ENCODE assay signal across 24 cellular contexts in the genomic region with DNA sequence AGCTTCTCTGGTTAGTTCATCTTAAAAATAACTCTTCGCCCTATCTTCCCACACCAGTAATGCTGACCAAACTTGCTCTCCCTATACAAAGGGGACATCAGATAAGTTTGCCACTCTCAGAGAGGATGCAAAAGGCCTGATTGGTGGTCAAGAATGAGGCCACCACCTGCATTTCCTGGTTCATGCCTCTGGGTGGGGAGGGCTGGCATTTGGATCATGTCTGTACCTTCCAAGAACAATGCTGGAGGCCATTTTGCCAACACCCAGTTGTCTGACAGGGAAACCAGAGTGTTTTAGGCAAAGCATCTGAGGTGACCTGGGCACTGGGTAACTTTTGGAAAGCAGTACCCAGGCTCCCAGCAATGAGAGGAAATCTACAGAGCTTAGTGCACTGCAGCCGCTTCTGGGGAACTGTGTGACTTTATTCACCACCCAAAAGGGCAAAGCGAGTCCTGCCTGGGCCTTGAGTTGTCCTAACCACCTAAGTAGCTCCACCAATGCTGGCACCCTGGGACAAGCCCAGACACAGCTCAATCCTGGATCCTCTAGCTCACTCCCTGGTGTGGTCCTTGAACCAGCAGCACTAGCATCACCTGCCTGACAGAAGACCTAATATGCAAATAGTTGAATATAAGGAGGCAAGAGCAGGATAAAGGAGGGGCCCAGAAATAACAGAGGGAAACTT. TPM values are rescaled to one million over a fixed set of nuclear protein-coding genes. Genes with fewer than 3 reads are reported as not detected.
DNase-seq lines count a peak whose midpoint lies in the region; ATAC-seq and TF ChIP-seq lines count a peak whose summit lies in the region.
"Had no signal": no experiment of that assay in that cellular context is flagged by ENCODE, and none has a peak within 500 bp of the region (broad histone marks: within the 10 kb centered on the region; RNA-seq: fewer than 3 reads in every experiment).

No MANE protein-coding gene starts in this region.

- H3K36me3 Mint-ChIP-seq in endodermal cell (ENCODE audit: low read depth) (peaks cover 36% of the 10 kb centered on the region), osteocyte (ENCODE audit: unreplicated experiment) (no peaks in the 10 kb centered on the region)
- H3K36me3 Mint-ChIP-seq: CD8-positive, alpha-beta memory T cell had no signal

- no peak overlapping the region for H3K27ac Mint-ChIP-seq in endodermal cell
- no peak overlapping the region for H3K27ac Mint-ChIP-seq in osteocyte (ENCODE audit: unreplicated experiment)
- H3K27ac Mint-ChIP-seq: IgD-negative memory B cell had no signal

- WGBS in endodermal cell (ENCODE audit: insufficient coverage in 1 of 2, insufficient read length in 1 of 2), 2 experiments: 83 to 92% methylated on average over 3 of the region's 3 CpGs

- H3K4me3 ChIP-seq in endodermal cell (ENCODE audit: low read length): no peak overlapping the region
- no peak overlapping the region for H3K4me3 ChIP-seq in vagina
- H3K4me3 ChIP-seq: SJSA1 had no signal

- no peak overlapping the region for H3K4me3 Mint-ChIP-seq in endodermal cell
- no peak overlapping the region for H3K4me3 Mint-ChIP-seq in osteocyte (ENCODE audit: unreplicated experiment)
- H3K4me3 Mint-ChIP-seq: CD8-positive, alpha-beta memory T cell; IgD-negative memory B cell had no signal

- peaks cover 3% of the 10 kb centered on the region for H3K4me1 ChIP-seq in endodermal cell (ENCODE audit: control insufficient read depth, insufficient read depth, low read length)
- H3K4me1 ChIP-seq in vagina: no peaks in the 10 kb centered on the region
- H3K4me1 ChIP-seq: SJSA1 had no signal

- H3K36me3 ChIP-seq in endodermal cell (ENCODE audit: control insufficient read depth, insufficient read depth, low read length): no peaks in the 10 kb centered on the region
- H3K36me3 ChIP-seq in vagina: no peaks in the 10 kb centered on the region
- H3K36me3 ChIP-seq: SJSA1 had no signal

- no peak overlapping the region for H3K9ac ChIP-seq in endodermal cell (ENCODE audit: extremely low read depth, low read length, poor library complexity, severe bottlenecking)

- H3K27ac ChIP-seq in endodermal cell (ENCODE audit: low read depth, low read length): no peak overlapping the region
- no peak overlapping the region for H3K27ac ChIP-seq in vagina
- H3K27ac ChIP-seq: SJSA1 had no signal

- intact Hi-C loops in vagina (cut with DNase I): no loop called here

- DNase-seq in activated CD8-positive, alpha-beta memory T cell treated with anti-CD3 and anti-CD28 coated beads for 24 hours: peak; percentile 32
- DNase-seq in activated CD8-positive, alpha-beta memory T cell treated with anti-CD3 and anti-CD28 coated beads, Interleukin-2, amount 50 U/mL, for 4 hours: no peak
- peak; percentile 44 for DNase-seq in endodermal cell
- DNase-seq in osteocyte (ENCODE audit: extremely low spot score, unreplicated experiment): peak; percentile 60
- DNase-seq in vagina (ENCODE audit: extremely low spot score in 2 of 2): peak; percentile 70 to 91
- DNase-seq in erythroblast (lab: John Stamatoyannopoulos, UW): no peak
- DNase-seq: 8988T; AML-193; C1 segment of cervical spinal cord; Calu3; CD8-positive, alpha-beta memory T cell; DMS153; NCI-H1105; NCI-H146; NCI-H2029; NCI-H446; NCI-H526 treated with DMSO at 0.1 percent for 48 hours; OCI-M1 had no signal

- no peaks in the 10 kb centered on the region for H3K27me3 ChIP-seq in endodermal cell (ENCODE audit: control insufficient read depth, insufficient read depth, low read length, poor library complexity, severe bottlenecking)
- no peaks in the 10 kb centered on the region for H3K27me3 ChIP-seq in vagina

- ATAC-seq in GM19452 (IDR thresholded peaks at IDR 0.05; ENCODE audit: unreplicated experiment) (no peak), GM19455 (IDR thresholded peaks at IDR 0.05; ENCODE audit: unreplicated experiment) (no peak)

- H3K27me3 Mint-ChIP-seq in endodermal cell (ENCODE audit: insufficient read depth): no peaks in the 10 kb centered on the region
- H3K27me3 Mint-ChIP-seq in osteocyte (ENCODE audit: unreplicated experiment): peaks cover 5% of the 10 kb centered on the region

- H3K4me1 Mint-ChIP-seq in endodermal cell: peaks cover 2% of the 10 kb centered on the region
- H3K4me1 Mint-ChIP-seq in osteocyte (ENCODE audit: unreplicated experiment): no peaks in the 10 kb centered on the region

- TF ChIP-seq POLR2A in vagina (IDR thresholded peaks at IDR 0.05): no peak
- no peak for TF ChIP-seq POLR2A in erythroblast (IDR thresholded peaks at IDR 0.05; ENCODE audit: low read length)

- H3K9me3 Mint-ChIP-seq in endodermal cell: no peaks in the 10 kb centered on the region
- no peaks in the 10 kb centered on the region for H3K9me3 Mint-ChIP-seq in osteocyte (ENCODE audit: unreplicated experiment)
- H3K9me3 Mint-ChIP-seq: CD8-positive, alpha-beta memory T cell had no signal

- TF ChIP-seq CTCF in endodermal cell (conservative IDR thresholded peaks at IDR 0.05) (no peak), osteocyte (IDR thresholded peaks at IDR 0.05) (no peak), vagina (IDR thresholded peaks at IDR 0.05) (no peak)

- H3K9me3 ChIP-seq in endodermal cell (ENCODE audit: control insufficient read depth, low read length) (no peaks in the 10 kb centered on the region), vagina (no peaks in the 10 kb centered on the region)
- H3K9me3 ChIP-seq: SJSA1 had no signal

RNA-seq across cellular contexts. Expression of a gene that starts 35.1 kb away (rescaled TPM):
- total RNA-seq in endodermal cell (10 to 100 TPM; 29.5 to 38.6 TPM), osteocyte (not detected in 2 replicates), vagina (not detected)
- 1.1 TPM for polyA plus RNA-seq in endodermal cell (2013, experiment 1 of 2)
- polyA plus RNA-seq in endodermal cell (2013, experiment 2 of 2): 1.7 TPM
- total RNA-seq: CD8-positive, alpha-beta memory T cell; G401; SJSA1 had no signal
- polyA plus RNA-seq: AG04450; CD8-positive, alpha-beta memory T cell; IgD-negative memory B cell had no signal

Comparison
In these comparisons a context has a peak if more than half of its experiments do, and no peak if none do; other contexts are left out.
1. DNase-seq: peak in activated CD8-positive, alpha-beta memory T cell treated with anti-CD3 and anti-CD28 coated beads for 24 hours (single experiment), endodermal cell (single experiment), osteocyte (single experiment) and vagina (2 of 2); none in activated CD8-positive, alpha-beta memory T cell treated with anti-CD3 and anti-CD28 coated beads, Interleukin-2, amount 50 U/mL, for 4 hours (single experiment) and erythroblast (0 of 2).
2. RNA of a gene that starts 35.1 kb away (total RNA-seq): 29.5 to 38.6 TPM in endodermal cell; not detected in osteocyte and not detected in vagina (single experiment); every median in the first group is over 10 times any median in the second.